In genomic region chr2:46806526-46806925, GRCh38 we compare ENCODE assay signal across 1 cellular context.
TF ChIP-seq lines count a peak whose summit lies in the region.

No MANE protein-coding gene starts in this region.

TF ChIP-seq in IMR-90, 13 proteins besides CTCF, POLR2A, EP300 and RAD21:
- TF ChIP-seq RCOR1 (IDR thresholded peaks at IDR 0.05; ENCODE audit: insufficient replicate concordance, low read length) (peak; percentile 40), RFX5 (IDR thresholded peaks at IDR 0.05; ENCODE audit: low read depth, low read length) (no peak), FOS (IDR thresholded peaks at IDR 0.05; ENCODE audit: low read depth, low read length) (peak; percentile 29; the same call in 1 of the 2 replicates), NFE2L2 (IDR thresholded peaks at IDR 0.05; ENCODE audit: low read depth, low read length) (0 out of 2 replicates have a peak, but pooled peaks have one; percentile 10)
TF ChIP-seq in IMR-90: peak in this region for 3.
